Comparison of ENCODE assay signal across 9 cellular contexts in genomic region chr5:77852068-77852513, GRCh38.
DNase-seq lines count a peak whose midpoint lies in the region; ATAC-seq, FAIRE-seq and TF ChIP-seq lines count a peak whose summit lies in the region.
"Had no signal": no experiment of that assay in that cellular context is flagged by ENCODE, and none has a peak within 500 bp of the region (broad histone marks: within the 10 kb centered on the region; RNA-seq: fewer than 3 reads in every experiment).

No MANE protein-coding gene starts in this region.

- TF ChIP-seq CTCF in activated CD8-positive, alpha-beta T cell treated with anti-CD3 and anti-CD28 coated beads for 36 hours (IDR thresholded peaks at IDR 0.05), result no peak

- peak; percentile 4 for ATAC-seq in GM19328 (IDR thresholded peaks at IDR 0.05; ENCODE audit: unreplicated experiment)
- ATAC-seq in activated CD8-positive, alpha-beta T cell treated with anti-CD3 and anti-CD28 coated beads for 36 hours, result no peak

- H3K9me3 ChIP-seq in small intestine (ENCODE audit: control insufficient read depth, low read depth), result no peaks in the 10 kb centered on the region

- FAIRE-seq in small intestine (lab: Jason Lieb, UNC), result no peak
- FAIRE-seq: islet of Langerhans had no signal

- no peaks in the 10 kb centered on the region for H3K36me3 Mint-ChIP-seq in activated CD8-positive, alpha-beta T cell treated with anti-CD3 and anti-CD28 coated beads for 36 hours (ENCODE audit: low read depth)

- no peak overlapping the region for H3K27ac ChIP-seq in small intestine (ENCODE audit: low read depth in 1 of 2, low read length in 1 of 2)

- no peak overlapping the region for H3K27ac Mint-ChIP-seq in activated CD8-positive, alpha-beta T cell treated with anti-CD3 and anti-CD28 coated beads for 36 hours

- POLR2A ChIA-PET in activated CD8-positive, alpha-beta T cell treated with anti-CD3 and anti-CD28 coated beads for 36 hours (lab: Charles Lee), result no interaction called here

- 3 to 8% (median 6%) methylated on average over 13 of the region's 13 CpGs for WGBS in small intestine, 3 donors

- DNase-seq in activated CD8-positive, alpha-beta T cell treated with anti-CD3 and anti-CD28 coated beads for 36 hours, result no peak
- DNase-seq in small intestine, result no peak
- no peak for DNase-seq in activated gamma-delta T cell (lab: John Stamatoyannopoulos, UW)
- no peak for DNase-seq in NCI-H146 treated with DMSO at 0.1 percent for 48 hours (lab: John Stamatoyannopoulos, UW; ENCODE audit: unreplicated experiment)
- no peak for DNase-seq in NAMALWA (ENCODE audit: low spot score)
- no peak for DNase-seq in NCI-H446 (lab: John Stamatoyannopoulos, UW)

- no peaks in the 10 kb centered on the region for H3K4me1 ChIP-seq in small intestine (ENCODE audit: control insufficient read depth in 2 of 2, insufficient read depth in 1 of 2, low read depth in 1 of 2, low read length in 1 of 2)

- H3K4me1 Mint-ChIP-seq in activated CD8-positive, alpha-beta T cell treated with anti-CD3 and anti-CD28 coated beads for 36 hours (ENCODE audit: low read depth), result peaks cover 11% of the 10 kb centered on the region

- H3K9me3 Mint-ChIP-seq in activated CD8-positive, alpha-beta T cell treated with anti-CD3 and anti-CD28 coated beads for 36 hours, result no peaks in the 10 kb centered on the region

- intact Hi-C loops in activated CD8-positive, alpha-beta T cell treated with anti-CD3 and anti-CD28 coated beads for 36 hours (cut with micrococcal nuclease), result loop anchor here (10.0 kb wide), 1 partner anchor 123 kb away; no protein-coding TSS in a partner anchor

- peak overlapping the region; percentile 18 for H3K4me3 ChIP-seq in iPS-11a (ENCODE audit: low read depth, low read length)
- H3K4me3 ChIP-seq in small intestine (ENCODE audit: low read depth in 1 of 2, low read length in 2 of 2), result peak overlapping the region; percentile 27 to 42

- peaks cover 36% of the 10 kb centered on the region for H3K27me3 Mint-ChIP-seq in activated CD8-positive, alpha-beta T cell treated with anti-CD3 and anti-CD28 coated beads for 36 hours

- peaks cover 4 to 10% of the 10 kb centered on the region in 2 donors for H3K27me3 ChIP-seq in small intestine (ENCODE audit: control insufficient read depth in 2 of 2, insufficient read depth in 2 of 2, low read length in 2 of 2)

- H3K36me3 ChIP-seq in small intestine (ENCODE audit: control insufficient read depth in 2 of 2, insufficient read depth in 2 of 2, low read length in 2 of 2), result no peaks in the 10 kb centered on the region

- CTCF ChIA-PET in activated CD8-positive, alpha-beta T cell treated with anti-CD3 and anti-CD28 coated beads for 36 hours (lab: Charles Lee), result no interaction called here

- peak overlapping the region; percentile 63 for H3K4me3 Mint-ChIP-seq in activated CD8-positive, alpha-beta T cell treated with anti-CD3 and anti-CD28 coated beads for 36 hours
